ENCODE assay signal across 20 cellular contexts in the genomic region with DNA sequence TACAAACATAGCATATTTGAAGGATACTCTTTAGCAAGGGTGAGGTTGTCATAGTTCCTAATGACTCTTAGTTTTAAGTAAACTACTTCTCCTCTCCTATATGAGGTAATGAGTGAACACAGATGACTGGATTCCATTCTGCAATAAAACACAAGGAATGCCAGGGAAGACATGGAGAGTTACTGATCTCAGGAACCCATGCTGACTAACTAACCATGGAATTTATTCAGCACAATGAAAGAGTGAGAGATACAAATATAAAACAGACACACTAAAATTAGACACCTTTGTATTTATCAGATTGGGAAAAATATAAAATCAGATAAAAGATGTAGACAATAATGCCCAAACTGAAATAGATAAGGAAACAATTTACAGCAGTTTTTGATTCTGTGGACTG.
DNase-seq lines count a peak whose midpoint lies in the region; ATAC-seq, FAIRE-seq and TF ChIP-seq lines count a peak whose summit lies in the region.
"Had no signal": no experiment of that assay in that cellular context is flagged by ENCODE, and none has a peak within 500 bp of the region (broad histone marks: within the 10 kb centered on the region; RNA-seq: fewer than 3 reads in every experiment).

No MANE protein-coding gene starts in this region.

- H3K27me3 Mint-ChIP-seq in endothelial cell (ENCODE audit: unreplicated experiment): no peaks in the 10 kb centered on the region
- H3K27me3 Mint-ChIP-seq: CD8-positive, alpha-beta memory T cell had no signal

- TF ChIP-seq POLR2A in endothelial cell of umbilical vein (IDR thresholded peaks at IDR 0.05; ENCODE audit: low read depth, low read length) (no peak), gastroesophageal sphincter (IDR thresholded peaks at IDR 0.05) (no peak)

- no TSS peak for BruUV-seq in endothelial cell of umbilical vein (replicated peaks; lab: Mats Ljungman, UMichigan)

- no peaks in the 10 kb centered on the region for H4K20me1 ChIP-seq in endothelial cell of umbilical vein (replicated peaks; ENCODE audit: control insufficient read depth, extremely low read depth, insufficient read depth, low read length)

- no peaks in the 10 kb centered on the region for H3K79me2 ChIP-seq in endothelial cell of umbilical vein (ENCODE audit: control insufficient read depth, insufficient read depth, low read length)

- H3K9me3 ChIP-seq in endothelial cell of umbilical vein (replicated peaks; ENCODE audit: control insufficient read depth, insufficient read depth, low read length) (no peaks in the 10 kb centered on the region), WERI-Rb-1 (ENCODE audit: severe bottlenecking) (no peaks in the 10 kb centered on the region), gastroesophageal sphincter (no peaks in the 10 kb centered on the region)
- H3K9me3 ChIP-seq: right atrium auricular region, thoracic aorta had no signal

- H3K9me3 Mint-ChIP-seq in endothelial cell (ENCODE audit: unreplicated experiment): no peaks in the 10 kb centered on the region
- H3K9me3 Mint-ChIP-seq: activated naive CD4-positive, alpha-beta T cell treated with anti-CD3 and anti-CD28 coated beads for 36 hours had no signal

- no peak for ATAC-seq in gastroesophageal sphincter
- ATAC-seq: natural killer cell had no signal

- H3K27me3 ChIP-seq in endothelial cell of umbilical vein (ENCODE audit: control insufficient read depth in 2 of 2, insufficient read depth in 2 of 2, low read length in 2 of 2) (no peaks in the 10 kb centered on the region), WERI-Rb-1 (ENCODE audit: insufficient read depth, low read depth, severe bottlenecking) (no peaks in the 10 kb centered on the region), gastroesophageal sphincter (no peaks in the 10 kb centered on the region)
- H3K27me3 ChIP-seq: right atrium auricular region had no signal

- H3K9me1 ChIP-seq in endothelial cell of umbilical vein (replicated peaks; ENCODE audit: control insufficient read depth, extremely low read depth, insufficient read depth, low read length): no peaks in the 10 kb centered on the region

- TF ChIP-seq EP300 in gastroesophageal sphincter (IDR thresholded peaks at IDR 0.05): no peak

- intact Hi-C loops in endothelial cell of umbilical vein (cut with micrococcal nuclease): no loop called here

- no peak overlapping the region for H3K4me2 ChIP-seq in endothelial cell of umbilical vein (ENCODE audit: insufficient read depth, low read length)

- CTCF ChIA-PET in endothelial cell of umbilical vein (lab: Charles Lee): no interaction called here

- H3K4me1 Mint-ChIP-seq in endothelial cell (ENCODE audit: unreplicated experiment): no peaks in the 10 kb centered on the region
- H3K4me1 Mint-ChIP-seq: CD8-positive, alpha-beta memory T cell; natural killer cell had no signal

- POLR2A ChIA-PET in endothelial cell of umbilical vein (lab: Charles Lee): no interaction called here

- no peak overlapping the region for H3K9ac ChIP-seq in endothelial cell of umbilical vein (replicated peaks; ENCODE audit: extremely low read depth, insufficient read depth, low read length)

- H3K4me3 ChIP-seq in endothelial cell of umbilical vein (replicated peaks in 1 of 3; ENCODE audit: insufficient read depth in 1 of 3, low read depth in 1 of 3, low read length in 3 of 3) (no peak overlapping the region), WERI-Rb-1 (ENCODE audit: low read depth, low read length) (no peak overlapping the region), gastroesophageal sphincter (no peak overlapping the region)
- H3K4me3 ChIP-seq: right atrium auricular region, thoracic aorta had no signal

- TF ChIP-seq CTCF in endothelial cell of umbilical vein (IDR thresholded peaks at IDR 0.05; ENCODE audit: extremely low read depth in 1 of 2, insufficient read depth in 1 of 2, low read depth in 1 of 2, low read length in 2 of 2) (no peak), WERI-Rb-1 (IDR thresholded peaks at IDR 0.05; ENCODE audit: low read depth, low read length) (no peak), gastroesophageal sphincter (IDR thresholded peaks at IDR 0.05) (no peak), endothelial cell (IDR thresholded peaks at IDR 0.05; ENCODE audit: unreplicated experiment) (no peak)

- peak; percentile 71 for DNase-seq in Caki2 (ENCODE audit: low read depth)
- DNase-seq in RCC 7860 (ENCODE audit: low spot score): peak; percentile 88
- peak; percentile 5 for DNase-seq in endothelial cell of umbilical vein (ENCODE audit: low read depth, low spot score)
- peak; percentile 26 for DNase-seq in left kidney (ENCODE audit: low read depth, low spot score)
- no peak for DNase-seq in WERI-Rb-1
- DNase-seq in activated CD4-positive, alpha-beta T cell treated with anti-CD3 and anti-CD28 coated beads, Interleukin-2, amount 50 U/mL, for 4 hours: no peak
- no peak for DNase-seq in endothelial cell (ENCODE audit: low spot score)
- DNase-seq: activated CD4-positive, CD25-positive, alpha-beta regulatory T cell treated with anti-CD3 and anti-CD28 coated beads, Interleukin-2, amount 50 U/mL, for 72 hours; activated naive CD4-positive, alpha-beta T cell treated with anti-CD3 and anti-CD28 coated beads for 36 hours; CD8-positive, alpha-beta memory T cell; cerebellar nuclear complex; erythroblast; natural killer cell; NCI-H1694 treated with DMSO at 0.1 percent for 48 hours; stimulated activated CD8-positive, alpha-beta memory T cell treated with anti-CD3 and anti-CD28 coated beads, Interleukin-4, amount 100 ng/mL, for 48 hours; T-helper 1 cell had no signal

- FAIRE-seq in RCC 7860 (lab: Jason Lieb, UNC) (peak; percentile 88), endothelial cell of umbilical vein (lab: Jason Lieb, UNC) (no peak)
- FAIRE-seq: GM12891 had no signal

- H3K4me3 Mint-ChIP-seq in endothelial cell (ENCODE audit: unreplicated experiment): no peak overlapping the region
- H3K4me3 Mint-ChIP-seq: activated naive CD4-positive, alpha-beta T cell treated with anti-CD3 and anti-CD28 coated beads for 36 hours; CD8-positive, alpha-beta memory T cell; natural killer cell had no signal

- dilution Hi-C loops in endothelial cell of umbilical vein (cut with MboI; ENCODE audit: extremely low pct_ligation_motif_present, low sequenced_read_pairs): no loop called here

- H3K36me3 Mint-ChIP-seq in endothelial cell (ENCODE audit: low read depth, unreplicated experiment): no peaks in the 10 kb centered on the region
- H3K36me3 Mint-ChIP-seq: CD8-positive, alpha-beta memory T cell; natural killer cell had no signal

- H3K36me3 ChIP-seq in endothelial cell of umbilical vein (ENCODE audit: control insufficient read depth in 2 of 2, extremely low read depth in 1 of 2, insufficient read depth in 2 of 2, low read length in 2 of 2) (no peaks in the 10 kb centered on the region), WERI-Rb-1 (no peaks in the 10 kb centered on the region), gastroesophageal sphincter (no peaks in the 10 kb centered on the region)
- H3K36me3 ChIP-seq: right atrium auricular region, thoracic aorta had no signal

- H3K4me1 ChIP-seq in endothelial cell of umbilical vein (ENCODE audit: control insufficient read depth, extremely low read depth, insufficient read depth, low read length): no peaks in the 10 kb centered on the region
- no peaks in the 10 kb centered on the region for H3K4me1 ChIP-seq in gastroesophageal sphincter
- H3K4me1 ChIP-seq: right atrium auricular region had no signal

- no peak overlapping the region for H3K27ac Mint-ChIP-seq in endothelial cell (ENCODE audit: unreplicated experiment)
- H3K27ac Mint-ChIP-seq: activated naive CD4-positive, alpha-beta T cell treated with anti-CD3 and anti-CD28 coated beads for 36 hours; CD8-positive, alpha-beta memory T cell; natural killer cell had no signal

- no peak overlapping the region for H2AFZ ChIP-seq in endothelial cell of umbilical vein (ENCODE audit: low read depth, low read length)

- H3K27ac ChIP-seq in endothelial cell of umbilical vein (ENCODE audit: insufficient read depth, low read depth, low read length): no peak overlapping the region
- no peak overlapping the region for H3K27ac ChIP-seq in WERI-Rb-1
- H3K27ac ChIP-seq in gastroesophageal sphincter: no peak overlapping the region
- H3K27ac ChIP-seq: right atrium auricular region, thoracic aorta had no signal

- in situ Hi-C loops in Caki2 (cut with HindIII; ENCODE audit: low pct_unique_long_range_greater_than_20kb, low sequenced_read_pairs): no loop called here

TF ChIP-seq in endothelial cell of umbilical vein, 7 proteins besides CTCF, POLR2A, EP300 and RAD21:
- TF ChIP-seq FOS (IDR thresholded peaks at IDR 0.05; ENCODE audit: borderline replicate concordance, insufficient read depth, low read length): no peak
- TF ChIP-seq GATA2 (IDR thresholded peaks at IDR 0.05; ENCODE audit: insufficient read depth, insufficient read length, low read depth, low read length): no peak
- TF ChIP-seq EZH2 (IDR thresholded peaks at IDR 0.05; ENCODE audit: borderline replicate concordance, low read depth, low read length, severe bottlenecking): no peak
TF ChIP-seq in endothelial cell of umbilical vein: peak in this region for 0.

Comparison
In these comparisons a context has a peak if more than half of its experiments do, and no peak if none do; other contexts are left out.
1. DNase-seq: peak in Caki2 (single experiment), RCC 7860 (single experiment), endothelial cell of umbilical vein (single experiment) and left kidney (single experiment); none in WERI-Rb-1 (single experiment), activated CD4-positive, alpha-beta T cell treated with anti-CD3 and anti-CD28 coated beads, Interleukin-2, amount 50 U/mL, for 4 hours (0 of 2) and endothelial cell (single experiment).